1 cellular context compared by ENCODE assay signal in genomic region chr7:112162161-112163020, GRCh38.
TF ChIP-seq lines count a peak whose summit lies in the region.

No MANE protein-coding gene starts in this region.

TF ChIP-seq in HepG2, 621 proteins besides CTCF, POLR2A, EP300 and RAD21 (continued from another document):
- TF ChIP-seq PATZ1 (CRISPR knock-in tag; IDR thresholded peaks at IDR 0.05) (peak; percentile 67), SOX13 (IDR thresholded peaks at IDR 0.05) (no peak), SOX13 (CRISPR knock-in tag; conservative IDR thresholded peaks at IDR 0.05 in 1 of 2, IDR thresholded peaks at IDR 0.05 in 1 of 2) (peak in 1 of 2 experiments; percentile 58; a peak in 2 of 4 replicates), ZNF446 (CRISPR knock-in tag; IDR thresholded peaks at IDR 0.05) (no peak), MBNL3 (CRISPR knock-in tag; conservative IDR thresholded peaks at IDR 0.05) (no peak), MED1 (CRISPR knock-in tag; IDR thresholded peaks at IDR 0.05) (peak; percentile 44), MEIS2 (CRISPR knock-in tag; IDR thresholded peaks at IDR 0.05) (peak; percentile 54; the same call in 1 of the 2 replicates), DRAP1 (CRISPR knock-in tag; IDR thresholded peaks at IDR 0.05) (peak; percentile 26; the same call in 1 of the 2 replicates), PBX2 (CRISPR knock-in tag; IDR thresholded peaks at IDR 0.05) (peak; percentile 76), HES4 (CRISPR knock-in tag; IDR thresholded peaks at IDR 0.05; ENCODE audit: borderline replicate concordance) (no peak), BCL6 (CRISPR knock-in tag; IDR thresholded peaks at IDR 0.05) (peak; percentile 47), NCOA2 (CRISPR knock-in tag; IDR thresholded peaks at IDR 0.05) (peak; percentile 24; the same call in 1 of the 2 replicates), ZNF792 (CRISPR knock-in tag; IDR thresholded peaks at IDR 0.05) (peak; percentile 43; the same call in 1 of the 2 replicates), ZNF331 (CRISPR knock-in tag; IDR thresholded peaks at IDR 0.05) (peak; percentile 77), RNF2 (conservative IDR thresholded peaks at IDR 0.05; ENCODE audit: low read depth) (no peak), ZKSCAN5 (CRISPR knock-in tag; IDR thresholded peaks at IDR 0.05) (no peak), SIN3A (IDR thresholded peaks at IDR 0.05; ENCODE audit: borderline replicate concordance, low read depth, low read length) (peak; percentile 29; the same call in 1 of the 2 replicates), ZBTB25 (CRISPR knock-in tag; IDR thresholded peaks at IDR 0.05) (no peak), ZNF558 (CRISPR knock-in tag; IDR thresholded peaks at IDR 0.05; ENCODE audit: borderline replicate concordance) (no peak), MIXL1 (CRISPR knock-in tag; IDR thresholded peaks at IDR 0.05) (peak; percentile 28; the same call in 1 of the 2 replicates), ZNF484 (CRISPR knock-in tag; IDR thresholded peaks at IDR 0.05; ENCODE audit: borderline replicate concordance, low read depth) (no peak), ZGPAT (CRISPR knock-in tag; IDR thresholded peaks at IDR 0.05) (peak; percentile 25; the same call in 1 of the 2 replicates), HDAC2 (CRISPR knock-in tag; IDR thresholded peaks at IDR 0.05) (peak; percentile 66; the same call in 1 of the 2 replicates), ZNF564 (CRISPR knock-in tag; IDR thresholded peaks at IDR 0.05) (no peak), NCOR1 (IDR thresholded peaks at IDR 0.05; ENCODE audit: borderline replicate concordance, low read length) (peak; percentile 76; the same call in 1 of the 2 replicates), ZNF263 (CRISPR knock-in tag; IDR thresholded peaks at IDR 0.05) (peak; percentile 93), PHF21A (CRISPR knock-in tag; IDR thresholded peaks at IDR 0.05) (peak; percentile 37; the same call in 1 of the 2 replicates), NR2F2 (IDR thresholded peaks at IDR 0.05; ENCODE audit: borderline replicate concordance, low read depth) (no peak), SAP130 (CRISPR knock-in tag; IDR thresholded peaks at IDR 0.05; ENCODE audit: low read depth) (peak; percentile 81), ZNF354B (CRISPR knock-in tag; IDR thresholded peaks at IDR 0.05) (no peak), ISX (CRISPR knock-in tag; conservative IDR thresholded peaks at IDR 0.05) (no peak), ZSCAN25 (CRISPR knock-in tag; IDR thresholded peaks at IDR 0.05) (peak; percentile 98), ELF1 (CRISPR knock-in tag; IDR thresholded peaks at IDR 0.05) (no peak)
- TF ChIP-seq, protein P1, sequence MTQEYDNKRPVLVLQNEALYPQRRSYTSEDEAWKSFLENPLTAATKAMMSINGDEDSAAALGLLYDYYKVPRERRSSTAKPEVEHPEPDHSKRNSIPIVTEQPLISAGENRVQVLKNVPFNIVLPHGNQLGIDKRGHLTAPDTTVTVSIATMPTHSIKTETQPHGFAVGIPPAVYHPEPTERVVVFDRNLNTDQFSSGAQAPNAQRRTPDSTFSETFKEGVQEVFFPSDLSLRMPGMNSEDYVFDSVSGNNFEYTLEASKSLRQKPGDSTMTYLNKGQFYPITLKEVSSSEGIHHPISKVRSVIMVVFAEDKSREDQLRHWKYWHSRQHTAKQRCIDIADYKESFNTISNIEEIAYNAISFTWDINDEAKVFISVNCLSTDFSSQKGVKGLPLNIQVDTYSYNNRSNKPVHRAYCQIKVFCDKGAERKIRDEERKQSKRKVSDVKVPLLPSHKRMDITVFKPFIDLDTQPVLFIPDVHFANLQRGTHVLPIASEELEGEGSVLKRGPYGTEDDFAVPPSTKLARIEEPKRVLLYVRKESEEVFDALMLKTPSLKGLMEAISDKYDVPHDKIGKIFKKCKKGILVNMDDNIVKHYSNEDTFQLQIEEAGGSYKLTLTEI (CRISPR knock-in tag; conservative IDR thresholded peaks at IDR 0.05), result no peak
- TF ChIP-seq, protein P2, sequence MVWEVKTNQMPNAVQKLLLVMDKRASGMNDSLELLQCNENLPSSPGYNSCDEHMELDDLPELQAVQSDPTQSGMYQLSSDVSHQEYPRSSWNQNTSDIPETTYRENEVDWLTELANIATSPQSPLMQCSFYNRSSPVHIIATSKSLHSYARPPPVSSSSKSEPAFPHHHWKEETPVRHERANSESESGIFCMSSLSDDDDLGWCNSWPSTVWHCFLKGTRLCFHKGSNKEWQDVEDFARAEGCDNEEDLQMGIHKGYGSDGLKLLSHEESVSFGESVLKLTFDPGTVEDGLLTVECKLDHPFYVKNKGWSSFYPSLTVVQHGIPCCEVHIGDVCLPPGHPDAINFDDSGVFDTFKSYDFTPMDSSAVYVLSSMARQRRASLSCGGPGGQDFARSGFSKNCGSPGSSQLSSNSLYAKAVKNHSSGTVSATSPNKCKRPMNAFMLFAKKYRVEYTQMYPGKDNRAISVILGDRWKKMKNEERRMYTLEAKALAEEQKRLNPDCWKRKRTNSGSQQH (CRISPR knock-in tag; IDR thresholded peaks at IDR 0.05; ENCODE audit: low read depth), result 0 out of 2 replicates have a peak, but pooled peaks have one; percentile 61
- TF ChIP-seq, protein P3, sequence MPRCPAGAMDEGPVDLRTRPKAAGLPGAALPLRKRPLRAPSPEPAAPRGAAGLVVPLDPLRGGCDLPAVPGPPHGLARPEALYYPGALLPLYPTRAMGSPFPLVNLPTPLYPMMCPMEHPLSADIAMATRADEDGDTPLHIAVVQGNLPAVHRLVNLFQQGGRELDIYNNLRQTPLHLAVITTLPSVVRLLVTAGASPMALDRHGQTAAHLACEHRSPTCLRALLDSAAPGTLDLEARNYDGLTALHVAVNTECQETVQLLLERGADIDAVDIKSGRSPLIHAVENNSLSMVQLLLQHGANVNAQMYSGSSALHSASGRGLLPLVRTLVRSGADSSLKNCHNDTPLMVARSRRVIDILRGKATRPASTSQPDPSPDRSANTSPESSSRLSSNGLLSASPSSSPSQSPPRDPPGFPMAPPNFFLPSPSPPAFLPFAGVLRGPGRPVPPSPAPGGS (CRISPR knock-in tag; IDR thresholded peaks at IDR 0.05), result no peak
- TF ChIP-seq, protein P4, sequence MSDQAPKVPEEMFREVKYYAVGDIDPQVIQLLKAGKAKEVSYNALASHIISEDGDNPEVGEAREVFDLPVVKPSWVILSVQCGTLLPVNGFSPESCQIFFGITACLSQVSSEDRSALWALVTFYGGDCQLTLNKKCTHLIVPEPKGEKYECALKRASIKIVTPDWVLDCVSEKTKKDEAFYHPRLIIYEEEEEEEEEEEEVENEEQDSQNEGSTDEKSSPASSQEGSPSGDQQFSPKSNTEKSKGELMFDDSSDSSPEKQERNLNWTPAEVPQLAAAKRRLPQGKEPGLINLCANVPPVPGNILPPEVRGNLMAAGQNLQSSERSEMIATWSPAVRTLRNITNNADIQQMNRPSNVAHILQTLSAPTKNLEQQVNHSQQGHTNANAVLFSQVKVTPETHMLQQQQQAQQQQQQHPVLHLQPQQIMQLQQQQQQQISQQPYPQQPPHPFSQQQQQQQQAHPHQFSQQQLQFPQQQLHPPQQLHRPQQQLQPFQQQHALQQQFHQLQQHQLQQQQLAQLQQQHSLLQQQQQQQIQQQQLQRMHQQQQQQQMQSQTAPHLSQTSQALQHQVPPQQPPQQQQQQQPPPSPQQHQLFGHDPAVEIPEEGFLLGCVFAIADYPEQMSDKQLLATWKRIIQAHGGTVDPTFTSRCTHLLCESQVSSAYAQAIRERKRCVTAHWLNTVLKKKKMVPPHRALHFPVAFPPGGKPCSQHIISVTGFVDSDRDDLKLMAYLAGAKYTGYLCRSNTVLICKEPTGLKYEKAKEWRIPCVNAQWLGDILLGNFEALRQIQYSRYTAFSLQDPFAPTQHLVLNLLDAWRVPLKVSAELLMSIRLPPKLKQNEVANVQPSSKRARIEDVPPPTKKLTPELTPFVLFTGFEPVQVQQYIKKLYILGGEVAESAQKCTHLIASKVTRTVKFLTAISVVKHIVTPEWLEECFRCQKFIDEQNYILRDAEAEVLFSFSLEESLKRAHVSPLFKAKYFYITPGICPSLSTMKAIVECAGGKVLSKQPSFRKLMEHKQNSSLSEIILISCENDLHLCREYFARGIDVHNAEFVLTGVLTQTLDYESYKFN (CRISPR knock-in tag; conservative IDR thresholded peaks at IDR 0.05), result peak; percentile 72
- TF ChIP-seq, protein P5, sequence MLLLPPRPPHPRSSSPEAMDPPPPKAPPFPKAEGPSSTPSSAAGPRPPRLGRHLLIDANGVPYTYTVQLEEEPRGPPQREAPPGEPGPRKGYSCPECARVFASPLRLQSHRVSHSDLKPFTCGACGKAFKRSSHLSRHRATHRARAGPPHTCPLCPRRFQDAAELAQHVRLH (CRISPR knock-in tag; IDR thresholded peaks at IDR 0.05; ENCODE audit: borderline replicate concordance, low read depth), result peak; percentile 61; the same call in 1 of the 2 replicates
